ENCODE assay signal across 23 cellular contexts in genomic region chr12:43029971-43030370, GRCh38.
"Had no signal": no experiment of that assay in that cellular context is flagged by ENCODE, and none has a peak within 500 bp of the region (broad histone marks: within the 10 kb centered on the region; RNA-seq: fewer than 3 reads in every experiment).

No MANE protein-coding gene starts in this region.

- H3K27me3 ChIP-seq: breast epithelium, foreskin keratinocyte, left lung, sigmoid colon, spleen, tibial artery had no signal

- H3K27ac ChIP-seq: breast epithelium, coronary artery, epithelial cell of prostate, foreskin keratinocyte, left lung, sigmoid colon, spleen, tibial artery had no signal

- H3K4me3 ChIP-seq: breast epithelium, coronary artery, left lung, sigmoid colon, spleen, tibial artery had no signal

- H3K27ac Mint-ChIP-seq: activated CD4-positive, alpha-beta memory T cell treated with anti-CD3 and anti-CD28 coated beads for 36 hours; activated naive CD8-positive, alpha-beta T cell treated with anti-CD3 and anti-CD28 coated beads for 36 hours; endodermal cell; mesothelial cell of epicardium; naive thymus-derived CD8-positive, alpha-beta T cell; T-helper 1 cell treated with Interleukin-12 subunit alpha and Interleukin-12 subunit beta and Interleukin-4 antibody, amounts not matched to agents 30 μg/mL and 1 μg/mL, for 36 hours had no signal

- H3K4me3 Mint-ChIP-seq: activated CD4-positive, alpha-beta memory T cell treated with anti-CD3 and anti-CD28 coated beads for 36 hours; activated naive CD8-positive, alpha-beta T cell treated with anti-CD3 and anti-CD28 coated beads for 36 hours; central memory CD8-positive, alpha-beta T cell; endodermal cell; mesothelial cell of epicardium; naive thymus-derived CD8-positive, alpha-beta T cell; T-helper 1 cell treated with Interleukin-12 subunit alpha and Interleukin-12 subunit beta and Interleukin-4 antibody, amounts not matched to agents 30 μg/mL and 1 μg/mL, for 36 hours had no signal

- H3K36me3 ChIP-seq: breast epithelium, left lung, sigmoid colon, spleen, tibial artery had no signal

- H3K4me1 Mint-ChIP-seq: activated naive CD8-positive, alpha-beta T cell treated with anti-CD3 and anti-CD28 coated beads for 36 hours; central memory CD8-positive, alpha-beta T cell; endodermal cell had no signal

- H3K27me3 Mint-ChIP-seq: activated CD4-positive, alpha-beta memory T cell treated with anti-CD3 and anti-CD28 coated beads for 36 hours; activated naive CD8-positive, alpha-beta T cell treated with anti-CD3 and anti-CD28 coated beads for 36 hours; central memory CD8-positive, alpha-beta T cell had no signal

- H3K9me3 Mint-ChIP-seq: activated naive CD8-positive, alpha-beta T cell treated with anti-CD3 and anti-CD28 coated beads for 36 hours had no signal

- H3K9me3 ChIP-seq: sigmoid colon had no signal

- H3K36me3 Mint-ChIP-seq: activated CD4-positive, alpha-beta memory T cell treated with anti-CD3 and anti-CD28 coated beads for 36 hours; activated naive CD8-positive, alpha-beta T cell treated with anti-CD3 and anti-CD28 coated beads for 36 hours; naive thymus-derived CD8-positive, alpha-beta T cell had no signal

- H3K4me1 ChIP-seq: breast epithelium, foreskin keratinocyte, left lung, sigmoid colon, spleen, tibial artery had no signal

- DNase-seq: activated CD4-positive, alpha-beta memory T cell treated with anti-CD3 and anti-CD28 coated beads for 36 hours; activated CD4-positive, alpha-beta T cell treated with anti-CD3 and anti-CD28 coated beads for 48 hours; activated naive CD4-positive, alpha-beta T cell treated with Interleukin-2 at 50 U/mL for 16 hours; activated naive CD8-positive, alpha-beta T cell treated with anti-CD3 and anti-CD28 coated beads for 36 hours; activated T-cell treated with anti-CD3 and anti-CD28 coated beads, Interleukin-2, amount 50 U/mL, for 48 hours; amniotic stem cell; endodermal cell; foreskin keratinocyte; left lung; naive thymus-derived CD8-positive, alpha-beta T cell; retina; sigmoid colon; spleen; stimulated activated CD4-positive, alpha-beta T cell treated with anti-CD3 and anti-CD28 coated beads, Interleukin-4, amount 100 ng/mL, for 24 hours; stimulated activated naive CD8-positive, alpha-beta T cell treated with anti-CD3 and anti-CD28 coated beads, Interleukin-15, Interleukin-2, amounts not matched to agents 100 U/mL and 50 U/mL, for 24 hours; T1000; tibial artery had no signal

- ATAC-seq: foreskin keratinocyte; left lung; naive thymus-derived CD8-positive, alpha-beta T cell; stimulated activated naive CD8-positive, alpha-beta T cell treated with anti-CD3 and anti-CD28 coated beads, Interleukin-15, Interleukin-2, amounts not matched to agents 100 U/mL and 50 U/mL, for 24 hours had no signal
